In genomic region chr3:196778755-196779154, GRCh38 we compare ENCODE assay signal across 1 cellular context.
TF ChIP-seq lines count a peak whose summit lies in the region.

No MANE protein-coding gene starts in this region.

TF ChIP-seq in SK-N-SH, 30 proteins besides CTCF, POLR2A, EP300 and RAD21 (continued from another document):
- TF ChIP-seq REST (IDR thresholded peaks at IDR 0.05; ENCODE audit: low read depth, low read length) (no peak), NFIC (IDR thresholded peaks at IDR 0.05; ENCODE audit: borderline replicate concordance) (peak; percentile 81), USF2 (IDR thresholded peaks at IDR 0.05; ENCODE audit: borderline replicate concordance, low read depth, low read length) (no peak), TEAD4 (IDR thresholded peaks at IDR 0.05; ENCODE audit: borderline replicate concordance, insufficient read depth) (peak; percentile 76), GABPA (IDR thresholded peaks at IDR 0.05; ENCODE audit: low read depth) (no peak), MAX (IDR thresholded peaks at IDR 0.05; ENCODE audit: low read depth) (peak; percentile 72; the same call in 1 of the 2 replicates), FOXJ3 (CRISPR knock-in tag; IDR thresholded peaks at IDR 0.05) (no peak), MXI1 (IDR thresholded peaks at IDR 0.05; ENCODE audit: low read depth, low read length) (no peak), GATA2 (CRISPR knock-in tag; IDR thresholded peaks at IDR 0.05) (no peak), PBX3 (IDR thresholded peaks at IDR 0.05) (peak; percentile 97), YY1 (IDR thresholded peaks at IDR 0.05; ENCODE audit: low read depth) (no peak), TCF12 (IDR thresholded peaks at IDR 0.05) (peak; percentile 96), SMC3 (IDR thresholded peaks at IDR 0.05; ENCODE audit: low read depth, low read length) (no peak), RCOR1 (IDR thresholded peaks at IDR 0.05; ENCODE audit: low read length) (no peak), USF1 (IDR thresholded peaks at IDR 0.05; ENCODE audit: borderline replicate concordance, low read depth) (no peak), TAF1 (IDR thresholded peaks at IDR 0.05; ENCODE audit: borderline replicate concordance, low read depth, low read length) (no peak), JUND (IDR thresholded peaks at IDR 0.05) (peak; percentile 88), RXRA (IDR thresholded peaks at IDR 0.05; ENCODE audit: borderline replicate concordance, low read depth) (peak; percentile 80; the same call in 1 of the 2 replicates), POLR2AphosphoS5 (IDR thresholded peaks at IDR 0.05; ENCODE audit: low read depth, low read length) (peak; percentile 79), SIN3A (IDR thresholded peaks at IDR 0.05; ENCODE audit: borderline replicate concordance, low read depth, low read length) (peak; percentile 92; the same call in 1 of the 2 replicates), EZH2phosphoT487 (IDR thresholded peaks at IDR 0.05; ENCODE audit: borderline replicate concordance, low read depth) (no peak), FOXM1 (IDR thresholded peaks at IDR 0.05; ENCODE audit: low read depth) (peak; percentile 56; the same call in 1 of the 2 replicates)
